Comparison of ENCODE assay signal across 1 cellular context in the genomic region with DNA sequence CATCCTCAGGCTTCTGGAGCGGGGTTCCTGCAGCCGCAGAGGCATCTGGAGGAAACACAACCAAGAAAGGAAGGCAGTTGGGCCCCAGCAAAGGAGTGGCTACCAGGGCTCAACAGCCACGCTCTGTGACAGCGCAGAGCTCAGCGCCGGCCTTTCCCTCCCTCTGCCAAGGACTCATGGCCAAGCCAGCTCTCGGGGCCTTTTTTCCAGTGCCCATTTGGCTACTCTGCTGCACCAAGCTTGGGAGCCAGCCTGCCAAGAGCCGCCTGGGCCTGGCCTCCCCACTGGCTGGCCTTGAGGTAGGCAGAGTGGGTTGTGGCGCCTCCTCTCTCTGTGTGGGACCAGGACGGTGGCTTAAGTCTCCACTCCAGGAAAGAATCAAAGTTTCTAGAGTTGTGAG.
TF ChIP-seq lines count a peak whose summit lies in the region.

No MANE protein-coding gene starts in this region.

TF ChIP-seq in K562, 482 proteins besides CTCF, POLR2A, EP300 and RAD21:
- TF ChIP-seq POLR2G (IDR thresholded peaks at IDR 0.05; ENCODE audit: low read depth, low read length) (peak; percentile 38; the same call in 1 of the 2 replicates), STAT5A (IDR thresholded peaks at IDR 0.05; ENCODE audit: borderline replicate concordance, low read length) (no peak)
- TF ChIP-seq, protein P1, sequence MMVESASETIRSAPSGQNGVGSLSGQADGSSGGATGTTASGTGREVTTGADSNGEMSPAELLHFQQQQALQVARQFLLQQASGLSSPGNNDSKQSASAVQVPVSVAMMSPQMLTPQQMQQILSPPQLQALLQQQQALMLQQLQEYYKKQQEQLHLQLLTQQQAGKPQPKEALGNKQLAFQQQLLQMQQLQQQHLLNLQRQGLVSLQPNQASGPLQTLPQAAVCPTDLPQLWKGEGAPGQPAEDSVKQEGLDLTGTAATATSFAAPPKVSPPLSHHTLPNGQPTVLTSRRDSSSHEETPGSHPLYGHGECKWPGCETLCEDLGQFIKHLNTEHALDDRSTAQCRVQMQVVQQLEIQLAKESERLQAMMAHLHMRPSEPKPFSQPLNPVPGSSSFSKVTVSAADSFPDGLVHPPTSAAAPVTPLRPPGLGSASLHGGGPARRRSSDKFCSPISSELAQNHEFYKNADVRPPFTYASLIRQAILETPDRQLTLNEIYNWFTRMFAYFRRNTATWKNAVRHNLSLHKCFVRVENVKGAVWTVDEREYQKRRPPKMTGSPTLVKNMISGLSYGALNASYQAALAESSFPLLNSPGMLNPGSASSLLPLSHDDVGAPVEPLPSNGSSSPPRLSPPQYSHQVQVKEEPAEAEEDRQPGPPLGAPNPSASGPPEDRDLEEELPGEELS (CRISPR knock-in tag; IDR thresholded peaks at IDR 0.05; ENCODE audit: borderline replicate concordance), result no peak
